In the genomic region with DNA sequence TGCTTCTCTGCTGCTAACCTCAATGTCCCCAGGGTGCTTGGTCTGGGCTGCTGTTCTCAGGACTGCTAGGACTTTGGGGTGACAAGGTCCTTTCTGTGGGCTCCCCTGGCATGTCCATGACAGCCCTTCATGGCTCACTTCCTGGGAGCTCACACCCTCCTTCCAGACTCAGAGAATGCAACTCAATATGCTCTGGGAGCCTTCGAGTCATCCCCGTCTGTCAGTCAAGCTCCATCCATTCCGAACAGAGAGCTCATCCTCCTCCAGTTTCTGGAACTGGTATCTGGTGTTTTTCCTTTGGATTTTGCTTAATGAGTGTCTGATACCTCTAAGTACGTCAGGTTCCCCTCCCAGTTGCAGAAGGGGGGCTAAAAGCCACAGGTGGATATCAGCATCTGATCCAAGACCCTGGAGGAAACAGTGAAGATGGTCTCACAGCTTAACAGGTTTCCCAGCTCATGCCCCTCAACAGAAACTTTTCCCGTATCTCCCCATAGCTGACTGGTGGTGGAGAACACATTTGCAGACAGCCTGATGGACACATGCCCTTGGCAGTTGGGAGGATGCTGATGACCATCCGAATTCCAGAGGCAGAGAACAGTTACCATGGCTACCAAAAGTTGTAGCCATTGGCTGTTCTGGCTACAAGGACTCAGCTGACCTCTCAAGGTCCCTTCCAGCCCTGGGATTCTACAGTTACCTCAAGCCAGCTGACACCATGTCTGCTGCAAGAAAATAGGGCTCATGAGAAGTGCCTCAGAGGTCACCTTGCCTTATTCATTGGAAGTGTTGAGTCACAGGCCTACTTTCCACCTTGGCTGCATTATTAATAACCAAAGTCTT, we compare ENCODE assay signal across 1 cellular context.
TF ChIP-seq lines count a peak whose summit lies in the region.

No MANE protein-coding gene starts in this region.

TF ChIP-seq in H1, 55 proteins besides CTCF, POLR2A, EP300 and RAD21:
- TF ChIP-seq TEAD4 (IDR thresholded peaks at IDR 0.05; ENCODE audit: low read depth, low read length) (no peak), HDAC6 (IDR thresholded peaks at IDR 0.05; ENCODE audit: low read depth, low read length) (no peak), GTF2F1 (IDR thresholded peaks at IDR 0.05; ENCODE audit: borderline replicate concordance, low read depth, low read length) (no peak), CREB1 (IDR thresholded peaks at IDR 0.05) (no peak), NRF1 (IDR thresholded peaks at IDR 0.05; ENCODE audit: low read depth, low read length) (no peak)
